Comparison of ENCODE assay signal across 8 cellular contexts in the genomic region with DNA sequence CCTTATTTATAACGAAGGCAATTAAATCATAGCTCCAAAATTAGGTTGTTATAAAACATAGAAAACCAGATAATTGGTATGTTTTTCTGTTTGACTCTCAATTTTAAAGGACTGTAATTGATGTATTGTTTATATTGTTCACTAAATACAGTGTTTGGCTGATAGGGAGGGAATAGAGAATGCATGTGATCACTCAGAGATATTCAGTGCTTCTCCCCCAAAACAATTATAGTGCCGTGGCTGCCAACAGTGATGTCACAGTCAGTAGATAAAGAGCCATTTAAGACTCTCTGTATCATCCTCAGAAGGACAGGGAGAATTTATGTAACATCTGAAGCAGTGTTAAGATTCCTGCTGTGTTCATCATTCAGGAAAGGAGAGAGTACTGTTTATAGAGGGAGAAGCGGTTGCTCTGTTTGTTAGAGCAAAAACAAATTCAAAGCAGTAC.
A peak's percentile ranks its signal among the peaks of the same experiment; 100 is the strongest.
DNase-seq lines count a peak whose midpoint lies in the region; ATAC-seq and TF ChIP-seq lines count a peak whose summit lies in the region.

No MANE protein-coding gene starts in this region.

- no peak overlapping the region for H3K4me3 ChIP-seq in iPS-20b (ENCODE audit: low read length)
- no peak overlapping the region for H3K4me3 ChIP-seq in aorta (ENCODE audit: low read length in 2 of 2)
- no peak overlapping the region for H3K4me3 ChIP-seq in suprapubic skin

- H3K4me3 Mint-ChIP-seq in activated T-cell treated with anti-CD3 and anti-CD28 coated beads, Interleukin-2, amount 50 U/mL, for 72 hours, result peak overlapping the region; percentile 38 to 75
- H3K4me3 Mint-ChIP-seq in activated naive CD8-positive, alpha-beta T cell treated with anti-CD3 and anti-CD28 coated beads, Interleukin-2, amount 10 ng/mL, durations not matched to agents 7 days and 5 days, result no peak overlapping the region

- no peaks in the 10 kb centered on the region for H3K36me3 Mint-ChIP-seq in activated T-cell treated with anti-CD3 and anti-CD28 coated beads, Interleukin-2, amount 50 U/mL, for 72 hours (ENCODE audit: insufficient read depth in 2 of 2)
- peaks cover 3% of the 10 kb centered on the region for H3K36me3 Mint-ChIP-seq in activated naive CD8-positive, alpha-beta T cell treated with anti-CD3 and anti-CD28 coated beads, Interleukin-2, amount 10 ng/mL, durations not matched to agents 7 days and 5 days

- TF ChIP-seq POLR2A in suprapubic skin (IDR thresholded peaks at IDR 0.05), result no peak

- no peak for TF ChIP-seq EP300 in suprapubic skin (IDR thresholded peaks at IDR 0.05)

- TF ChIP-seq CTCF in suprapubic skin (IDR thresholded peaks at IDR 0.05), result no peak

- intact Hi-C loops in aorta (cut with DNase I), result no loop called here

- H3K27me3 ChIP-seq in iPS-20b (ENCODE audit: insufficient read depth, low read length) (no peaks in the 10 kb centered on the region), aorta (ENCODE audit: control insufficient read depth in 1 of 2, insufficient read depth in 2 of 2, low read length in 1 of 2) (no peaks in the 10 kb centered on the region), suprapubic skin (no peaks in the 10 kb centered on the region)

- DNase-seq in activated T-cell treated with anti-CD3 and anti-CD28 coated beads, Interleukin-2, amount 50 U/mL, for 72 hours, result no peak
- no peak for DNase-seq in activated T-cell treated with anti-CD3 and anti-CD28 coated beads, Interleukin-2, amount 50 U/mL, for 48 hours
- DNase-seq in activated naive CD8-positive, alpha-beta T cell treated with anti-CD3 and anti-CD28 coated beads, Interleukin-2, amount 10 ng/mL, durations not matched to agents 7 days and 5 days, result no peak
- DNase-seq in aorta (no peak), suprapubic skin (ENCODE audit: low spot score in 2 of 2) (no peak), activated gamma-delta T cell (lab: John Stamatoyannopoulos, UW) (no peak)

- no peaks in the 10 kb centered on the region for H3K27me3 Mint-ChIP-seq in activated T-cell treated with anti-CD3 and anti-CD28 coated beads, Interleukin-2, amount 50 U/mL, for 72 hours (ENCODE audit: low read depth)
- no peaks in the 10 kb centered on the region for H3K27me3 Mint-ChIP-seq in activated naive CD8-positive, alpha-beta T cell treated with anti-CD3 and anti-CD28 coated beads, Interleukin-2, amount 10 ng/mL, durations not matched to agents 7 days and 5 days

- H3K9me3 ChIP-seq in iPS-20b (ENCODE audit: insufficient read depth, low read depth, low read length) (no peaks in the 10 kb centered on the region), aorta (ENCODE audit: control insufficient read depth, low read length) (no peaks in the 10 kb centered on the region), suprapubic skin (no peaks in the 10 kb centered on the region)

- POLR2A ChIA-PET in activated naive CD8-positive, alpha-beta T cell treated with anti-CD3 and anti-CD28 coated beads, Interleukin-2, amount 10 ng/mL, durations not matched to agents 7 days and 5 days (lab: Charles Lee), result no interaction called here

- H3K4me1 Mint-ChIP-seq in activated T-cell treated with anti-CD3 and anti-CD28 coated beads, Interleukin-2, amount 50 U/mL, for 72 hours (ENCODE audit: low read depth), result peaks cover 73% of the 10 kb centered on the region
- peaks cover 34% of the 10 kb centered on the region for H3K4me1 Mint-ChIP-seq in activated naive CD8-positive, alpha-beta T cell treated with anti-CD3 and anti-CD28 coated beads, Interleukin-2, amount 10 ng/mL, durations not matched to agents 7 days and 5 days

- H3K36me3 ChIP-seq in iPS-20b (ENCODE audit: insufficient read depth, low read depth, low read length) (no peaks in the 10 kb centered on the region), aorta (ENCODE audit: control insufficient read depth in 1 of 2, insufficient read depth in 2 of 2, low read length in 1 of 2) (no peaks in the 10 kb centered on the region), suprapubic skin (no peaks in the 10 kb centered on the region)

- H3K4me1 ChIP-seq in iPS-20b (ENCODE audit: insufficient read depth, low read length) (peaks cover 74% of the 10 kb centered on the region), aorta (ENCODE audit: control insufficient read depth in 1 of 2, insufficient read depth in 2 of 2, low read length in 2 of 2) (peaks cover 0 to 2% of the 10 kb centered on the region in 2 donors), suprapubic skin (peaks cover 53% of the 10 kb centered on the region)

- WGBS in aorta, 2 donors, result 88 to 97% methylated on average over 3 of the region's 3 CpGs
- 76% methylated on average over 3 of the region's 3 CpGs for WGBS in suprapubic skin

- peak; percentile 42 to 44 for ATAC-seq in activated T-cell treated with anti-CD3 and anti-CD28 coated beads, Interleukin-2, amount 50 U/mL, for 72 hours (replicated peaks in 1 of 2)
- ATAC-seq in activated naive CD8-positive, alpha-beta T cell treated with anti-CD3 and anti-CD28 coated beads, Interleukin-2, amount 10 ng/mL, durations not matched to agents 7 days and 5 days (ENCODE audit: low read depth), result no peak
- ATAC-seq in aorta (ENCODE audit: low FRiP score) (peak; percentile 11), GM21447 (IDR thresholded peaks at IDR 0.05; ENCODE audit: unreplicated experiment) (no peak)

- peak overlapping the region; percentile 80 for H3K27ac Mint-ChIP-seq in activated T-cell treated with anti-CD3 and anti-CD28 coated beads, Interleukin-2, amount 50 U/mL, for 72 hours
- H3K27ac Mint-ChIP-seq in activated naive CD8-positive, alpha-beta T cell treated with anti-CD3 and anti-CD28 coated beads, Interleukin-2, amount 10 ng/mL, durations not matched to agents 7 days and 5 days, result peak overlapping the region; percentile 6

- H3K27ac ChIP-seq in iPS-20b (ENCODE audit: low read length) (no peak overlapping the region), aorta (ENCODE audit: low read depth in 1 of 2, low read length in 2 of 2) (no peak overlapping the region), suprapubic skin (no peak overlapping the region)

- peak overlapping the region; percentile 29; the same call in 1 of the 2 replicates for H3K9ac ChIP-seq in iPS-20b (ENCODE audit: low read depth, low read length)

- no peaks in the 10 kb centered on the region for H3K9me3 Mint-ChIP-seq in activated T-cell treated with anti-CD3 and anti-CD28 coated beads, Interleukin-2, amount 50 U/mL, for 72 hours
- no peaks in the 10 kb centered on the region for H3K9me3 Mint-ChIP-seq in activated naive CD8-positive, alpha-beta T cell treated with anti-CD3 and anti-CD28 coated beads, Interleukin-2, amount 10 ng/mL, durations not matched to agents 7 days and 5 days

Comparison
In these comparisons a context has a peak if more than half of its experiments do, and no peak if none do; other contexts are left out.
1. ATAC-seq: peak in activated T-cell treated with anti-CD3 and anti-CD28 coated beads, Interleukin-2, amount 50 U/mL, for 72 hours (2 of 2) and aorta (single experiment); none in activated naive CD8-positive, alpha-beta T cell treated with anti-CD3 and anti-CD28 coated beads, Interleukin-2, amount 10 ng/mL, durations not matched to agents 7 days and 5 days (single experiment) and GM21447 (single experiment).